19 cellular contexts compared by ENCODE assay signal in genomic region chr1:108811611-108812010, GRCh38. TPM values are rescaled to one million over a fixed set of nuclear protein-coding genes. Genes with fewer than 3 reads are reported as not detected.
DNase-seq lines count a peak whose midpoint lies in the region; ATAC-seq and TF ChIP-seq lines count a peak whose summit lies in the region.
"Had no signal": no experiment of that assay in that cellular context is flagged by ENCODE, and none has a peak within 500 bp of the region (broad histone marks: within the 10 kb centered on the region; RNA-seq: fewer than 3 reads in every experiment).

No MANE protein-coding gene starts in this region.

- no peaks in the 10 kb centered on the region for H3K27me3 Mint-ChIP-seq in Calu3 (ENCODE audit: unreplicated experiment)
- H3K27me3 Mint-ChIP-seq: CD8-positive, alpha-beta memory T cell had no signal

- H3K9me3 ChIP-seq in right cardiac atrium (ENCODE audit: control insufficient read depth, low read length): no peaks in the 10 kb centered on the region
- H3K9me3 ChIP-seq: BE2C had no signal

- no peak overlapping the region for H3K27ac Mint-ChIP-seq in Calu3 (ENCODE audit: unreplicated experiment)

- no peaks in the 10 kb centered on the region for H3K4me1 ChIP-seq in right cardiac atrium (ENCODE audit: control insufficient read depth, insufficient read depth, low read length)

- H3K4me3 ChIP-seq in right cardiac atrium (ENCODE audit: low read length): no peak overlapping the region
- H3K4me3 ChIP-seq: GM12878 had no signal

- no peaks in the 10 kb centered on the region for H3K9me3 Mint-ChIP-seq in Calu3 (ENCODE audit: low read depth, unreplicated experiment)
- H3K9me3 Mint-ChIP-seq: CD4-positive, CD25-positive, alpha-beta regulatory T cell; CD8-positive, alpha-beta memory T cell; H9 had no signal

- no peaks in the 10 kb centered on the region for H3K36me3 Mint-ChIP-seq in Calu3 (ENCODE audit: insufficient read depth, unreplicated experiment)

- no TSS peak for BruUV-seq in Calu3 (replicated peaks; lab: Mats Ljungman, UMichigan)

- intact Hi-C loops in Calu3 (cut with micrococcal nuclease; ENCODE audit: unreplicated experiment): no loop called here
- intact Hi-C loops in right cardiac atrium (cut with DNase I): no loop called here

- CTCF ChIA-PET in Calu3 (lab: Charles Lee): no interaction called here

- no peak overlapping the region for H3K27ac ChIP-seq in right cardiac atrium (ENCODE audit: low read length)

- no peaks in the 10 kb centered on the region for H3K27me3 ChIP-seq in right cardiac atrium (ENCODE audit: control insufficient read depth, insufficient read depth)
- H3K27me3 ChIP-seq: BE2C had no signal

- H3K4me3 Mint-ChIP-seq in Calu3 (ENCODE audit: low read depth, unreplicated experiment): no peak overlapping the region
- H3K4me3 Mint-ChIP-seq: CD4-positive, CD25-positive, alpha-beta regulatory T cell; CD8-positive, alpha-beta memory T cell; H9 had no signal

- DNase-seq in DMS53 treated with DMSO at 0.1 percent for 48 hours (lab: John Stamatoyannopoulos, UW; ENCODE audit: unreplicated experiment) (peak; percentile 44), NCI-H82 (lab: John Stamatoyannopoulos, UW) (peak; percentile 74), left kidney (ENCODE audit: low read depth, low spot score) (peak; percentile 7), NCI-H748 (lab: John Stamatoyannopoulos, UW; ENCODE audit: unreplicated experiment) (no peak), Calu3 (no peak), right cardiac atrium (no peak)
- DNase-seq: ACHN; BE2C; C1 segment of cervical spinal cord; CD4-positive, CD25-positive, alpha-beta regulatory T cell; CD8-positive, alpha-beta memory T cell; COR-L47; DMS153; DND-41; EL; GOT3; H9 had no signal

- no peak for TF ChIP-seq CTCF in Calu3 (IDR thresholded peaks at IDR 0.05; ENCODE audit: unreplicated experiment)

- H3K4me1 Mint-ChIP-seq in Calu3 (ENCODE audit: low read depth, unreplicated experiment): peaks cover 6% of the 10 kb centered on the region
- H3K4me1 Mint-ChIP-seq: CD4-positive, CD25-positive, alpha-beta regulatory T cell; CD8-positive, alpha-beta memory T cell had no signal

- 95% methylated on average over 3 of the region's 3 CpGs for WGBS in right cardiac atrium

- no peak for ATAC-seq in right cardiac atrium
- ATAC-seq: GM12878 had no signal

RNA-seq across cellular contexts. Expression of gene AKNAD1, which starts 45.3 kb away (rescaled TPM):
- total RNA-seq in Calu3 (2022) (not detected in 2 replicates), right cardiac atrium (not detected)
- not detected for polyA plus RNA-seq in right cardiac atrium
- total RNA-seq: CD4-positive, CD25-positive, alpha-beta regulatory T cell; CD8-positive, alpha-beta memory T cell; G401; GM12878; H9 had no signal
- polyA plus RNA-seq: CD4-positive, CD25-positive, alpha-beta regulatory T cell; CD8-positive, alpha-beta memory T cell had no signal

Comparison
In these comparisons a context has a peak if more than half of its experiments do, and no peak if none do; other contexts are left out.
1. DNase-seq: peak in DMS53 treated with DMSO at 0.1 percent for 48 hours (single experiment), NCI-H82 (single experiment) and left kidney (single experiment); none in NCI-H748 (single experiment), Calu3 (single experiment) and right cardiac atrium (0 of 3).